In genomic region chr1:30981172-30981571, GRCh38 we compare ENCODE assay signal across 15 cellular contexts.
"Had no signal": no experiment of that assay in that cellular context is flagged by ENCODE, and none has a peak within 500 bp of the region (broad histone marks: within the 10 kb centered on the region; RNA-seq: fewer than 3 reads in every experiment).

No MANE protein-coding gene starts in this region.

- ATAC-seq: activated CD4-positive, alpha-beta T cell treated with anti-CD3 and anti-CD28 coated beads for 36 hours; left ventricle myocardium superior; sciatic nerve; stimulated activated naive CD8-positive, alpha-beta T cell treated with anti-CD3 and anti-CD28 coated beads, Interleukin-15, amount 100 ng/mL, for 72 hours; T-cell had no signal

- H3K9me3 ChIP-seq: testis had no signal

- H3K4me3 ChIP-seq: testis had no signal

- H3K27me3 ChIP-seq: testis had no signal

- H3K27ac ChIP-seq: testis, WERI-Rb-1 had no signal

- DNase-seq: activated CD4-positive, alpha-beta memory T cell treated with anti-CD3 and anti-CD28 coated beads, Interleukin-2, amount 10 ng/mL, durations not matched to agents 7 days and 5 days; activated CD4-positive, alpha-beta T cell treated with anti-CD3 and anti-CD28 coated beads for 36 hours; activated naive CD4-positive, alpha-beta T cell treated with Interleukin-2 at 50 U/mL for 16 hours; central memory CD4-positive, alpha-beta T cell; cortex of kidney; effector CD8-positive, alpha-beta T cell; kidney; left ventricle myocardium superior; posterior cingulate gyrus; stimulated activated CD4-positive, alpha-beta T cell treated with anti-CD3 and anti-CD28 coated beads, Interleukin-2, amount 100 ng/mL, for 48 hours; stimulated activated naive CD8-positive, alpha-beta T cell treated with anti-CD3 and anti-CD28 coated beads, Interleukin-15, amount 100 ng/mL, for 72 hours; T-cell; testis; WERI-Rb-1 had no signal
